ENCODE assay signal across 8 cellular contexts in the genomic region with DNA sequence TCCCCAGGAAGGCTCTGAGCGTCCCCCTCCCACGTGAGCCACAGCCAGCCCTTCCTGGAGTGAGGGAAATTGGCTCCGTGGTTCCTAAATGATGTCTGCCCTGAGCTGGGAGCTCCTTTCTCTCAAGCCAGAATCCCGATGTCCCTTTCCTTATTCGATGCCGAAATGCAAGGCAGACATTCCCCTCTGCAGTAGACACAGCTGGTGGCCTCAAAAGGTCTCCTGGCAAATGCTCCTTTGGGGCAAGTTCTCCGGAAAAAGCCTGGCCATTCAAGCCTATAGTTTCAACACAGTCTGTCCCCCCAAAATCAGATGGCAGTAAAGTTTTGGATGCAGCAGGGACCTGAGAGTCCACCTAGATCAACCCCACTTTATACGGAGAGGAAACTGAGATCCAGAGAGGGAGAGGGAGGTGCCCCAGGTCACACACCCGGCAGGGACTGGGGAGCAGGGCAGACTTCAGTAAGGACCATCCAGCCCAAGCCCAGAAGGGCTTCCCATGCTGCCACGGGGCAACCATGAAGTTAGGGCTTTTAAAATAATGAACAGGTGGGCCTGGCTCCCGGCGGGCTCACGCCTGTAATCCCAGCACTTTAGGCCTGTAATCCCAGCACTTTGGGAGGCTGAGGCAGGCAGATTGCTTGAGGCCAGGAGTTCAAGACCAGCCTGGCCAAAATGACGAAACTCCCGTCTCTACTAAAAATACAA.
DNase-seq lines count a peak whose midpoint lies in the region; ATAC-seq and TF ChIP-seq lines count a peak whose summit lies in the region.

No MANE protein-coding gene starts in this region.

- H3K27ac ChIP-seq in BLaER1 (peak overlapping the region; percentile 74), mammary epithelial cell (ENCODE audit: insufficient read depth, low read depth, low read length) (no peak overlapping the region), mucosa of rectum (ENCODE audit: low read depth in 2 of 2, low read length in 2 of 2) (no peak overlapping the region), foreskin keratinocyte (no peak overlapping the region)

- intact Hi-C loops in mammary epithelial cell (cut with micrococcal nuclease) = loop anchor here (5.0 kb wide), 1 partner anchor 113 kb away; no protein-coding TSS in a partner anchor

- peak overlapping the region; percentile 98 for H3K4me2 ChIP-seq in BLaER1
- peak overlapping the region; percentile 99 for H3K4me2 ChIP-seq in mammary epithelial cell (ENCODE audit: insufficient read depth, low read depth, low read length)

- in situ Hi-C loops in mammary epithelial cell (cut with MboI; ENCODE audit: low sequenced_read_pairs in 2 of 2) (no loop called here), ACHN (cut with HindIII; ENCODE audit: low pct_ligation_motif_present, low pct_unique_long_range_greater_than_20kb, low sequenced_read_pairs) (no loop called here)

- peaks cover 9% of the 10 kb centered on the region for H3K9me3 ChIP-seq in BLaER1
- H3K9me3 ChIP-seq in mammary epithelial cell (replicated peaks; ENCODE audit: insufficient read depth, low read length) = no peaks in the 10 kb centered on the region
- H3K9me3 ChIP-seq in mucosa of rectum (ENCODE audit: control insufficient read depth in 2 of 2, low read length in 2 of 2) = no peaks in the 10 kb centered on the region

- H3K27me3 ChIP-seq in BLaER1 = peaks cover 15% of the 10 kb centered on the region; the same call in 1 of the 2 replicates
- H3K27me3 ChIP-seq in mammary epithelial cell (ENCODE audit: insufficient read depth, low read length) = no peaks in the 10 kb centered on the region
- no peaks in the 10 kb centered on the region for H3K27me3 ChIP-seq in mucosa of rectum (ENCODE audit: control insufficient read depth in 2 of 2, insufficient read depth in 2 of 2, low read length in 2 of 2)
- no peaks in the 10 kb centered on the region for H3K27me3 ChIP-seq in foreskin keratinocyte

- no peaks in the 10 kb centered on the region for H3K79me2 ChIP-seq in mammary epithelial cell (ENCODE audit: insufficient read depth, low read length)

- H3K4me1 ChIP-seq in BLaER1 (peaks cover 27% of the 10 kb centered on the region), mammary epithelial cell (ENCODE audit: insufficient read depth, low read length) (peaks cover 9% of the 10 kb centered on the region), mucosa of rectum (ENCODE audit: control insufficient read depth in 2 of 2, insufficient read depth in 2 of 2, low read length in 2 of 2) (peaks cover 4 to 12% of the 10 kb centered on the region in 2 donors), foreskin keratinocyte (no peaks in the 10 kb centered on the region)

- DNase-seq in mammary epithelial cell = no peak
- DNase-seq in foreskin keratinocyte = no peak
- no peak for DNase-seq in ACHN
- DNase-seq in SIG-M5 treated with dmso at 0.1 percent for 504 hours (lab: John Stamatoyannopoulos, UW; ENCODE audit: unreplicated experiment) = no peak
- no peak for DNase-seq in NCI-H128 (lab: John Stamatoyannopoulos, UW; ENCODE audit: unreplicated experiment)

- no peak for TF ChIP-seq RAD21 in Ishikawa (IDR thresholded peaks at IDR 0.05; ENCODE audit: low read depth)

- 55% methylated on average over 14 of the region's 15 CpGs for WGBS in mammary epithelial cell (ENCODE audit: low coverage, missing lambda C conversion rate)

- H4K20me1 ChIP-seq in BLaER1 (peaks cover 37% of the 10 kb centered on the region), mammary epithelial cell (ENCODE audit: insufficient read depth, low read length) (no peaks in the 10 kb centered on the region)

- no peak for ATAC-seq in foreskin keratinocyte

- peak overlapping the region; percentile 85 for H2AFZ ChIP-seq in mammary epithelial cell (ENCODE audit: low read depth, low read length)

- BruUV-seq in mammary epithelial cell (replicated peaks; lab: Mats Ljungman, UMichigan) = no TSS peak

- dilution Hi-C loops in mammary epithelial cell (cut with HindIII; ENCODE audit: low sequenced_read_pairs) = loop anchor here (5.0 kb wide), 3 partner anchors 43 to 68 kb away; no protein-coding TSS in a partner anchor

- no peak for TF ChIP-seq CTCF in mammary epithelial cell (conservative IDR thresholded peaks at IDR 0.05 in 1 of 2, IDR thresholded peaks at IDR 0.05 in 1 of 2; ENCODE audit: extremely low read depth in 1 of 2, insufficient read depth in 1 of 2, low read depth in 1 of 2, low read length in 2 of 2)
- TF ChIP-seq CTCF in foreskin keratinocyte (conservative IDR thresholded peaks at IDR 0.05) = no peak

- H3K36me3 ChIP-seq in BLaER1 (peaks cover 7% of the 10 kb centered on the region; the same call in 1 of the 2 replicates), mammary epithelial cell (ENCODE audit: insufficient read depth, low read length) (no peaks in the 10 kb centered on the region), mucosa of rectum (ENCODE audit: control insufficient read depth in 2 of 2, insufficient read depth in 2 of 2, low read length in 2 of 2) (no peaks in the 10 kb centered on the region)

- H3K9ac ChIP-seq in BLaER1 (peak overlapping the region; percentile 79), mammary epithelial cell (ENCODE audit: insufficient read depth, low read length) (no peak overlapping the region), mucosa of rectum (ENCODE audit: low read depth in 1 of 2, low read length in 2 of 2) (peak overlapping the region in 1 of 2 donors; percentile 63)

- TF ChIP-seq EP300 in Ishikawa (IDR thresholded peaks at IDR 0.05; ENCODE audit: borderline replicate concordance) = no peak

- H3K4me3 ChIP-seq in BLaER1 = peak overlapping the region; percentile 78
- H3K4me3 ChIP-seq in mammary epithelial cell (replicated peaks in 1 of 3; ENCODE audit: insufficient read depth in 1 of 3, low read depth in 2 of 3, low read length in 3 of 3) = peak overlapping the region in 2 of 3 experiments; percentile 52 to 55
- H3K4me3 ChIP-seq in mucosa of rectum (ENCODE audit: low read length in 2 of 2) = peak overlapping the region; percentile 61 to 66

- CTCF ChIA-PET in mammary epithelial cell (lab: Charles Lee; ENCODE audit: low non-redundant PET) = no interaction called here

TF ChIP-seq in Ishikawa, 13 proteins besides CTCF, POLR2A, EP300 and RAD21:
- no peak for TF ChIP-seq TEAD4 (IDR thresholded peaks at IDR 0.05)
- TF ChIP-seq, protein P1, sequence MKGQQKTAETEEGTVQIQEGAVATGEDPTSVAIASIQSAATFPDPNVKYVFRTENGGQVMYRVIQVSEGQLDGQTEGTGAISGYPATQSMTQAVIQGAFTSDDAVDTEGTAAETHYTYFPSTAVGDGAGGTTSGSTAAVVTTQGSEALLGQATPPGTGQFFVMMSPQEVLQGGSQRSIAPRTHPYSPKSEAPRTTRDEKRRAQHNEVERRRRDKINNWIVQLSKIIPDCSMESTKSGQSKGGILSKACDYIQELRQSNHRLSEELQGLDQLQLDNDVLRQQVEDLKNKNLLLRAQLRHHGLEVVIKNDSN (IDR thresholded peaks at IDR 0.05) = 0 out of 2 replicates have a peak, but pooled peaks have one; percentile 32
